1 cellular context compared by ENCODE assay signal in genomic region chr7:77461246-77461645, GRCh38.
TF ChIP-seq lines count a peak whose summit lies in the region.

No MANE protein-coding gene starts in this region.

TF ChIP-seq in H1, 55 proteins besides CTCF, POLR2A, EP300 and RAD21:
- TF ChIP-seq TAF7 (optimal IDR thresholded peaks at IDR 0.05; ENCODE audit: borderline replicate concordance, low read depth, low read length) (no peak), GABPA (IDR thresholded peaks at IDR 0.05; ENCODE audit: borderline replicate concordance, insufficient read depth, low read length) (no peak), MAFK (IDR thresholded peaks at IDR 0.05; ENCODE audit: low read depth, low read length) (no peak), EGR1 (IDR thresholded peaks at IDR 0.05; ENCODE audit: borderline replicate concordance, low read depth, low read length) (no peak), GTF2F1 (IDR thresholded peaks at IDR 0.05; ENCODE audit: borderline replicate concordance, low read depth, low read length) (no peak), TBP (IDR thresholded peaks at IDR 0.05; ENCODE audit: low read depth, low read length) (no peak), BCL11A (IDR thresholded peaks at IDR 0.05; ENCODE audit: low read depth in 2 of 2, low read length in 2 of 2) (no peak), SUZ12 (IDR thresholded peaks at IDR 0.05; ENCODE audit: low read length) (no peak), SIX5 (IDR thresholded peaks at IDR 0.05; ENCODE audit: low read depth, low read length) (no peak), ZNF274 (IDR thresholded peaks at IDR 0.05; ENCODE audit: borderline replicate concordance, extremely low read depth, low read length) (no peak), CEBPB (IDR thresholded peaks at IDR 0.05; ENCODE audit: low read depth, low read length) (no peak)
- TF ChIP-seq, protein P1, sequence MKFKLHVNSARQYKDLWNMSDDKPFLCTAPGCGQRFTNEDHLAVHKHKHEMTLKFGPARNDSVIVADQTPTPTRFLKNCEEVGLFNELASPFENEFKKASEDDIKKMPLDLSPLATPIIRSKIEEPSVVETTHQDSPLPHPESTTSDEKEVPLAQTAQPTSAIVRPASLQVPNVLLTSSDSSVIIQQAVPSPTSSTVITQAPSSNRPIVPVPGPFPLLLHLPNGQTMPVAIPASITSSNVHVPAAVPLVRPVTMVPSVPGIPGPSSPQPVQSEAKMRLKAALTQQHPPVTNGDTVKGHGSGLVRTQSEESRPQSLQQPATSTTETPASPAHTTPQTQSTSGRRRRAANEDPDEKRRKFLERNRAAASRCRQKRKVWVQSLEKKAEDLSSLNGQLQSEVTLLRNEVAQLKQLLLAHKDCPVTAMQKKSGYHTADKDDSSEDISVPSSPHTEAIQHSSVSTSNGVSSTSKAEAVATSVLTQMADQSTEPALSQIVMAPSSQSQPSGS (IDR thresholded peaks at IDR 0.05; ENCODE audit: low read length): no peak
